In the genomic region with DNA sequence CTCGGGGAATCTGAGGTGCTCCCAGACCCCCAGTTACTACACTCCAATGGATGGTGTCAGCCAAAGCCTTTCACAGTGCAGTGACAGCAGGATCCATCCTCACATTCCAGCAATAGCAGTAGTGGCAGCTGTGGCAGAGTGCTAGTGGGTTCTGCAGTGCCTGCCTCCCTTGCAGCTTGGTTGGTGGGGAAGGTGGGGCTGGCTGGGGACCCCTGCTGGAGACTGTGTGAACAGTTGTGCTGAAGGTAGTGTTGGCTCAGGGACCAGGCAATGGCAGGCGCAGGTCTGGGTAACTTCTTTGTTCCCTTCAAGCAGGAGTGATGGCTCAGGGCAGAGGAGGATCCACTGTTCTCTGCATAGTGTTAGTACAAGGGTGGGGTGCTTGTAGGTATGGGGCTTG, we compare ENCODE assay signal across 2 cellular contexts.
TF ChIP-seq lines count a peak whose summit lies in the region.

No MANE protein-coding gene starts in this region.

TF ChIP-seq in GM23338, 12 proteins besides CTCF, POLR2A, EP300 and RAD21 (continued from another document):
- TF ChIP-seq NANOG (IDR thresholded peaks at IDR 0.05; ENCODE audit: borderline replicate concordance) = no peak
- TF ChIP-seq, protein P1, sequence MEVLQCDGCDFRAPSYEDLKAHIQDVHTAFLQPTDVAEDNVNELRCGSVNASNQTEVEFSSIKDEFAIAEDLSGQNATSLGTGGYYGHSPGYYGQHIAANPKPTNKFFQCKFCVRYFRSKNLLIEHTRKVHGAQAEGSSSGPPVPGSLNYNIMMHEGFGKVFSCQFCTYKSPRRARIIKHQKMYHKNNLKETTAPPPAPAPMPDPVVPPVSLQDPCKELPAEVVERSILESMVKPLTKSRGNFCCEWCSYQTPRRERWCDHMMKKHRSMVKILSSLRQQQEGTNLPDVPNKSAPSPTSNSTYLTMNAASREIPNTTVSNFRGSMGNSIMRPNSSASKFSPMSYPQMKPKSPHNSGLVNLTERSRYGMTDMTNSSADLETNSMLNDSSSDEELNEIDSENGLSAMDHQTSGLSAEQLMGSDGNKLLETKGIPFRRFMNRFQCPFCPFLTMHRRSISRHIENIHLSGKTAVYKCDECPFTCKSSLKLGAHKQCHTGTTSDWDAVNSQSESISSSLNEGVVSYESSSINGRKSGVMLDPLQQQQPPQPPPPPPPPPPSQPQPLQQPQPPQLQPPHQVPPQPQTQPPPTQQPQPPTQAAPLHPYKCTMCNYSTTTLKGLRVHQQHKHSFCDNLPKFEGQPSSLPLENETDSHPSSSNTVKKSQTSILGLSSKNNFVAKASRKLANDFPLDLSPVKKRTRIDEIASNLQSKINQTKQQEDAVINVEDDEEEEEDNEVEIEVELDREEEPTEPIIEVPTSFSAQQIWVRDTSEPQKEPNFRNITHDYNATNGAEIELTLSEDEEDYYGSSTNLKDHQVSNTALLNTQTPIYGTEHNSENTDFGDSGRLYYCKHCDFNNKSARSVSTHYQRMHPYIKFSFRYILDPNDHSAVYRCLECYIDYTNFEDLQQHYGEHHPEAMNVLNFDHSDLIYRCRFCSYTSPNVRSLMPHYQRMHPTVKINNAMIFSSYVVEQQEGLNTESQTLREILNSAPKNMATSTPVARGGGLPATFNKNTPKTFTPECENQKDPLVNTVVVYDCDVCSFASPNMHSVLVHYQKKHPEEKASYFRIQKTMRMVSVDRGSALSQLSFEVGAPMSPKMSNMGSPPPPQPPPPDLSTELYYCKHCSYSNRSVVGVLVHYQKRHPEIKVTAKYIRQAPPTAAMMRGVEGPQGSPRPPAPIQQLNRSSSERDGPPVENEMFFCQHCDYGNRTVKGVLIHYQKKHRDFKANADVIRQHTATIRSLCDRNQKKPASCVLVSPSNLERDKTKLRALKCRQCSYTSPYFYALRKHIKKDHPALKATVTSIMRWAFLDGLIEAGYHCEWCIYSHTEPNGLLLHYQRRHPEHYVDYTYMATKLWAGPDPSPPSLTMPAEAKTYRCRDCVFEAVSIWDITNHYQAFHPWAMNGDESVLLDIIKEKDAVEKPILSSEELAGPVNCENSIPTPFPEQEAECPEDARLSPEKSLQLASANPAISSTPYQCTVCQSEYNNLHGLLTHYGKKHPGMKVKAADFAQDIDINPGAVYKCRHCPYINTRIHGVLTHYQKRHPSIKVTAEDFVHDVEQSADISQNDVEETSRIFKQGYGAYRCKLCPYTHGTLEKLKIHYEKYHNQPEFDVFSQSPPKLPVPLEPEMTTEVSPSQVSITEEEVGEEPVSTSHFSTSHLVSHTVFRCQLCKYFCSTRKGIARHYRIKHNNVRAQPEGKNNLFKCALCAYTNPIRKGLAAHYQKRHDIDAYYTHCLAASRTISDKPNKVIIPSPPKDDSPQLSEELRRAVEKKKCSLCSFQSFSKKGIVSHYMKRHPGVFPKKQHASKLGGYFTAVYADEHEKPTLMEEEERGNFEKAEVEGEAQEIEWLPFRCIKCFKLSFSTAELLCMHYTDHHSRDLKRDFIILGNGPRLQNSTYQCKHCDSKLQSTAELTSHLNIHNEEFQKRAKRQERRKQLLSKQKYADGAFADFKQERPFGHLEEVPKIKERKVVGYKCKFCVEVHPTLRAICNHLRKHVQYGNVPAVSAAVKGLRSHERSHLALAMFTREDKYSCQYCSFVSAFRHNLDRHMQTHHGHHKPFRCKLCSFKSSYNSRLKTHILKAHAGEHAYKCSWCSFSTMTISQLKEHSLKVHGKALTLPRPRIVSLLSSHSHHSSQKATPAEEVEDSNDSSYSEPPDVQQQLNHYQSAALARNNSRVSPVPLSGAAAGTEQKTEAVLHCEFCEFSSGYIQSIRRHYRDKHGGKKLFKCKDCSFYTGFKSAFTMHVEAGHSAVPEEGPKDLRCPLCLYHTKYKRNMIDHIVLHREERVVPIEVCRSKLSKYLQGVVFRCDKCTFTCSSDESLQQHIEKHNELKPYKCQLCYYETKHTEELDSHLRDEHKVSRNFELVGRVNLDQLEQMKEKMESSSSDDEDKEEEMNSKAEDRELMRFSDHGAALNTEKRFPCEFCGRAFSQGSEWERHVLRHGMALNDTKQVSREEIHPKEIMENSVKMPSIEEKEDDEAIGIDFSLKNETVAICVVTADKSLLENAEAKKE (CRISPR knock-in tag; IDR thresholded peaks at IDR 0.05) = no peak
- no peak for TF ChIP-seq ZNF331 (CRISPR knock-in tag; IDR thresholded peaks at IDR 0.05; ENCODE audit: low read depth)
- TF ChIP-seq JUNB (IDR thresholded peaks at IDR 0.05; ENCODE audit: unreplicated experiment) = no peak
- TF ChIP-seq, protein P2, sequence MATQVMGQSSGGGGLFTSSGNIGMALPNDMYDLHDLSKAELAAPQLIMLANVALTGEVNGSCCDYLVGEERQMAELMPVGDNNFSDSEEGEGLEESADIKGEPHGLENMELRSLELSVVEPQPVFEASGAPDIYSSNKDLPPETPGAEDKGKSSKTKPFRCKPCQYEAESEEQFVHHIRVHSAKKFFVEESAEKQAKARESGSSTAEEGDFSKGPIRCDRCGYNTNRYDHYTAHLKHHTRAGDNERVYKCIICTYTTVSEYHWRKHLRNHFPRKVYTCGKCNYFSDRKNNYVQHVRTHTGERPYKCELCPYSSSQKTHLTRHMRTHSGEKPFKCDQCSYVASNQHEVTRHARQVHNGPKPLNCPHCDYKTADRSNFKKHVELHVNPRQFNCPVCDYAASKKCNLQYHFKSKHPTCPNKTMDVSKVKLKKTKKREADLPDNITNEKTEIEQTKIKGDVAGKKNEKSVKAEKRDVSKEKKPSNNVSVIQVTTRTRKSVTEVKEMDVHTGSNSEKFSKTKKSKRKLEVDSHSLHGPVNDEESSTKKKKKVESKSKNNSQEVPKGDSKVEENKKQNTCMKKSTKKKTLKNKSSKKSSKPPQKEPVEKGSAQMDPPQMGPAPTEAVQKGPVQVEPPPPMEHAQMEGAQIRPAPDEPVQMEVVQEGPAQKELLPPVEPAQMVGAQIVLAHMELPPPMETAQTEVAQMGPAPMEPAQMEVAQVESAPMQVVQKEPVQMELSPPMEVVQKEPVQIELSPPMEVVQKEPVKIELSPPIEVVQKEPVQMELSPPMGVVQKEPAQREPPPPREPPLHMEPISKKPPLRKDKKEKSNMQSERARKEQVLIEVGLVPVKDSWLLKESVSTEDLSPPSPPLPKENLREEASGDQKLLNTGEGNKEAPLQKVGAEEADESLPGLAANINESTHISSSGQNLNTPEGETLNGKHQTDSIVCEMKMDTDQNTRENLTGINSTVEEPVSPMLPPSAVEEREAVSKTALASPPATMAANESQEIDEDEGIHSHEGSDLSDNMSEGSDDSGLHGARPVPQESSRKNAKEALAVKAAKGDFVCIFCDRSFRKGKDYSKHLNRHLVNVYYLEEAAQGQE (IDR thresholded peaks at IDR 0.05; ENCODE audit: unreplicated experiment) = no peak
- TF ChIP-seq STAT1 (IDR thresholded peaks at IDR 0.05; ENCODE audit: unreplicated experiment) = no peak
- TF ChIP-seq ZNF114 (CRISPR knock-in tag; IDR thresholded peaks at IDR 0.05) = no peak
- TF ChIP-seq, protein P3, sequence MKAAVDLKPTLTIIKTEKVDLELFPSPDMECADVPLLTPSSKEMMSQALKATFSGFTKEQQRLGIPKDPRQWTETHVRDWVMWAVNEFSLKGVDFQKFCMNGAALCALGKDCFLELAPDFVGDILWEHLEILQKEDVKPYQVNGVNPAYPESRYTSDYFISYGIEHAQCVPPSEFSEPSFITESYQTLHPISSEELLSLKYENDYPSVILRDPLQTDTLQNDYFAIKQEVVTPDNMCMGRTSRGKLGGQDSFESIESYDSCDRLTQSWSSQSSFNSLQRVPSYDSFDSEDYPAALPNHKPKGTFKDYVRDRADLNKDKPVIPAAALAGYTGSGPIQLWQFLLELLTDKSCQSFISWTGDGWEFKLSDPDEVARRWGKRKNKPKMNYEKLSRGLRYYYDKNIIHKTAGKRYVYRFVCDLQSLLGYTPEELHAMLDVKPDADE (IDR thresholded peaks at IDR 0.05) = no peak
- TF ChIP-seq EZH2 (IDR thresholded peaks at IDR 0.05; ENCODE audit: low read depth, unreplicated experiment) = no peak
- TF ChIP-seq EZH2phosphoT487 (IDR thresholded peaks at IDR 0.05; ENCODE audit: unreplicated experiment) = no peak

TF ChIP-seq in WTC11, 78 proteins besides CTCF, POLR2A, EP300 and RAD21 (continued from another document and continues in another):
- TF ChIP-seq, protein P4, sequence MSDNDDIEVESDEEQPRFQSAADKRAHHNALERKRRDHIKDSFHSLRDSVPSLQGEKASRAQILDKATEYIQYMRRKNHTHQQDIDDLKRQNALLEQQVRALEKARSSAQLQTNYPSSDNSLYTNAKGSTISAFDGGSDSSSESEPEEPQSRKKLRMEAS (CRISPR knock-in tag; IDR thresholded peaks at IDR 0.05) = no peak
- TF ChIP-seq FOXK1 (CRISPR knock-in tag; IDR thresholded peaks at IDR 0.05) (no peak), ZNF232 (CRISPR knock-in tag; IDR thresholded peaks at IDR 0.05) (no peak), ZNF423 (CRISPR knock-in tag; IDR thresholded peaks at IDR 0.05) (no peak), SOX15 (CRISPR knock-in tag; IDR thresholded peaks at IDR 0.05) (no peak), JAZF1 (CRISPR knock-in tag; IDR thresholded peaks at IDR 0.05) (no peak)
- TF ChIP-seq, protein P5, sequence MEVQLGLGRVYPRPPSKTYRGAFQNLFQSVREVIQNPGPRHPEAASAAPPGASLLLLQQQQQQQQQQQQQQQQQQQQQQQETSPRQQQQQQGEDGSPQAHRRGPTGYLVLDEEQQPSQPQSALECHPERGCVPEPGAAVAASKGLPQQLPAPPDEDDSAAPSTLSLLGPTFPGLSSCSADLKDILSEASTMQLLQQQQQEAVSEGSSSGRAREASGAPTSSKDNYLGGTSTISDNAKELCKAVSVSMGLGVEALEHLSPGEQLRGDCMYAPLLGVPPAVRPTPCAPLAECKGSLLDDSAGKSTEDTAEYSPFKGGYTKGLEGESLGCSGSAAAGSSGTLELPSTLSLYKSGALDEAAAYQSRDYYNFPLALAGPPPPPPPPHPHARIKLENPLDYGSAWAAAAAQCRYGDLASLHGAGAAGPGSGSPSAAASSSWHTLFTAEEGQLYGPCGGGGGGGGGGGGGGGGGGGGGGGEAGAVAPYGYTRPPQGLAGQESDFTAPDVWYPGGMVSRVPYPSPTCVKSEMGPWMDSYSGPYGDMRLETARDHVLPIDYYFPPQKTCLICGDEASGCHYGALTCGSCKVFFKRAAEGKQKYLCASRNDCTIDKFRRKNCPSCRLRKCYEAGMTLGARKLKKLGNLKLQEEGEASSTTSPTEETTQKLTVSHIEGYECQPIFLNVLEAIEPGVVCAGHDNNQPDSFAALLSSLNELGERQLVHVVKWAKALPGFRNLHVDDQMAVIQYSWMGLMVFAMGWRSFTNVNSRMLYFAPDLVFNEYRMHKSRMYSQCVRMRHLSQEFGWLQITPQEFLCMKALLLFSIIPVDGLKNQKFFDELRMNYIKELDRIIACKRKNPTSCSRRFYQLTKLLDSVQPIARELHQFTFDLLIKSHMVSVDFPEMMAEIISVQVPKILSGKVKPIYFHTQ (CRISPR knock-in tag; IDR thresholded peaks at IDR 0.05) = no peak
- TF ChIP-seq, protein P6, sequence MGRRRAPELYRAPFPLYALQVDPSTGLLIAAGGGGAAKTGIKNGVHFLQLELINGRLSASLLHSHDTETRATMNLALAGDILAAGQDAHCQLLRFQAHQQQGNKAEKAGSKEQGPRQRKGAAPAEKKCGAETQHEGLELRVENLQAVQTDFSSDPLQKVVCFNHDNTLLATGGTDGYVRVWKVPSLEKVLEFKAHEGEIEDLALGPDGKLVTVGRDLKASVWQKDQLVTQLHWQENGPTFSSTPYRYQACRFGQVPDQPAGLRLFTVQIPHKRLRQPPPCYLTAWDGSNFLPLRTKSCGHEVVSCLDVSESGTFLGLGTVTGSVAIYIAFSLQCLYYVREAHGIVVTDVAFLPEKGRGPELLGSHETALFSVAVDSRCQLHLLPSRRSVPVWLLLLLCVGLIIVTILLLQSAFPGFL (CRISPR knock-in tag; IDR thresholded peaks at IDR 0.05; ENCODE audit: borderline replicate concordance) = no peak
- TF ChIP-seq, protein P7, sequence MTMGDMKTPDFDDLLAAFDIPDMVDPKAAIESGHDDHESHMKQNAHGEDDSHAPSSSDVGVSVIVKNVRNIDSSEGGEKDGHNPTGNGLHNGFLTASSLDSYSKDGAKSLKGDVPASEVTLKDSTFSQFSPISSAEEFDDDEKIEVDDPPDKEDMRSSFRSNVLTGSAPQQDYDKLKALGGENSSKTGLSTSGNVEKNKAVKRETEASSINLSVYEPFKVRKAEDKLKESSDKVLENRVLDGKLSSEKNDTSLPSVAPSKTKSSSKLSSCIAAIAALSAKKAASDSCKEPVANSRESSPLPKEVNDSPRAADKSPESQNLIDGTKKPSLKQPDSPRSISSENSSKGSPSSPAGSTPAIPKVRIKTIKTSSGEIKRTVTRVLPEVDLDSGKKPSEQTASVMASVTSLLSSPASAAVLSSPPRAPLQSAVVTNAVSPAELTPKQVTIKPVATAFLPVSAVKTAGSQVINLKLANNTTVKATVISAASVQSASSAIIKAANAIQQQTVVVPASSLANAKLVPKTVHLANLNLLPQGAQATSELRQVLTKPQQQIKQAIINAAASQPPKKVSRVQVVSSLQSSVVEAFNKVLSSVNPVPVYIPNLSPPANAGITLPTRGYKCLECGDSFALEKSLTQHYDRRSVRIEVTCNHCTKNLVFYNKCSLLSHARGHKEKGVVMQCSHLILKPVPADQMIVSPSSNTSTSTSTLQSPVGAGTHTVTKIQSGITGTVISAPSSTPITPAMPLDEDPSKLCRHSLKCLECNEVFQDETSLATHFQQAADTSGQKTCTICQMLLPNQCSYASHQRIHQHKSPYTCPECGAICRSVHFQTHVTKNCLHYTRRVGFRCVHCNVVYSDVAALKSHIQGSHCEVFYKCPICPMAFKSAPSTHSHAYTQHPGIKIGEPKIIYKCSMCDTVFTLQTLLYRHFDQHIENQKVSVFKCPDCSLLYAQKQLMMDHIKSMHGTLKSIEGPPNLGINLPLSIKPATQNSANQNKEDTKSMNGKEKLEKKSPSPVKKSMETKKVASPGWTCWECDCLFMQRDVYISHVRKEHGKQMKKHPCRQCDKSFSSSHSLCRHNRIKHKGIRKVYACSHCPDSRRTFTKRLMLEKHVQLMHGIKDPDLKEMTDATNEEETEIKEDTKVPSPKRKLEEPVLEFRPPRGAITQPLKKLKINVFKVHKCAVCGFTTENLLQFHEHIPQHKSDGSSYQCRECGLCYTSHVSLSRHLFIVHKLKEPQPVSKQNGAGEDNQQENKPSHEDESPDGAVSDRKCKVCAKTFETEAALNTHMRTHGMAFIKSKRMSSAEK (CRISPR knock-in tag; IDR thresholded peaks at IDR 0.05; ENCODE audit: borderline replicate concordance) = no peak
- TF ChIP-seq, protein P8, sequence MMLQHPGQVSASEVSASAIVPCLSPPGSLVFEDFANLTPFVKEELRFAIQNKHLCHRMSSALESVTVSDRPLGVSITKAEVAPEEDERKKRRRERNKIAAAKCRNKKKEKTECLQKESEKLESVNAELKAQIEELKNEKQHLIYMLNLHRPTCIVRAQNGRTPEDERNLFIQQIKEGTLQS (CRISPR knock-in tag; conservative IDR thresholded peaks at IDR 0.05) = no peak
- TF ChIP-seq, protein P9, sequence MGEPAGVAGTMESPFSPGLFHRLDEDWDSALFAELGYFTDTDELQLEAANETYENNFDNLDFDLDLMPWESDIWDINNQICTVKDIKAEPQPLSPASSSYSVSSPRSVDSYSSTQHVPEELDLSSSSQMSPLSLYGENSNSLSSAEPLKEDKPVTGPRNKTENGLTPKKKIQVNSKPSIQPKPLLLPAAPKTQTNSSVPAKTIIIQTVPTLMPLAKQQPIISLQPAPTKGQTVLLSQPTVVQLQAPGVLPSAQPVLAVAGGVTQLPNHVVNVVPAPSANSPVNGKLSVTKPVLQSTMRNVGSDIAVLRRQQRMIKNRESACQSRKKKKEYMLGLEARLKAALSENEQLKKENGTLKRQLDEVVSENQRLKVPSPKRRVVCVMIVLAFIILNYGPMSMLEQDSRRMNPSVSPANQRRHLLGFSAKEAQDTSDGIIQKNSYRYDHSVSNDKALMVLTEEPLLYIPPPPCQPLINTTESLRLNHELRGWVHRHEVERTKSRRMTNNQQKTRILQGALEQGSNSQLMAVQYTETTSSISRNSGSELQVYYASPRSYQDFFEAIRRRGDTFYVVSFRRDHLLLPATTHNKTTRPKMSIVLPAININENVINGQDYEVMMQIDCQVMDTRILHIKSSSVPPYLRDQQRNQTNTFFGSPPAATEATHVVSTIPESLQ (CRISPR knock-in tag; IDR thresholded peaks at IDR 0.05) = no peak
- TF ChIP-seq, protein P10, sequence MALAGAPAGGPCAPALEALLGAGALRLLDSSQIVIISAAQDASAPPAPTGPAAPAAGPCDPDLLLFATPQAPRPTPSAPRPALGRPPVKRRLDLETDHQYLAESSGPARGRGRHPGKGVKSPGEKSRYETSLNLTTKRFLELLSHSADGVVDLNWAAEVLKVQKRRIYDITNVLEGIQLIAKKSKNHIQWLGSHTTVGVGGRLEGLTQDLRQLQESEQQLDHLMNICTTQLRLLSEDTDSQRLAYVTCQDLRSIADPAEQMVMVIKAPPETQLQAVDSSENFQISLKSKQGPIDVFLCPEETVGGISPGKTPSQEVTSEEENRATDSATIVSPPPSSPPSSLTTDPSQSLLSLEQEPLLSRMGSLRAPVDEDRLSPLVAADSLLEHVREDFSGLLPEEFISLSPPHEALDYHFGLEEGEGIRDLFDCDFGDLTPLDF (CRISPR knock-in tag; IDR thresholded peaks at IDR 0.05) = no peak
